2 cellular contexts compared by ENCODE assay signal in the genomic region with DNA sequence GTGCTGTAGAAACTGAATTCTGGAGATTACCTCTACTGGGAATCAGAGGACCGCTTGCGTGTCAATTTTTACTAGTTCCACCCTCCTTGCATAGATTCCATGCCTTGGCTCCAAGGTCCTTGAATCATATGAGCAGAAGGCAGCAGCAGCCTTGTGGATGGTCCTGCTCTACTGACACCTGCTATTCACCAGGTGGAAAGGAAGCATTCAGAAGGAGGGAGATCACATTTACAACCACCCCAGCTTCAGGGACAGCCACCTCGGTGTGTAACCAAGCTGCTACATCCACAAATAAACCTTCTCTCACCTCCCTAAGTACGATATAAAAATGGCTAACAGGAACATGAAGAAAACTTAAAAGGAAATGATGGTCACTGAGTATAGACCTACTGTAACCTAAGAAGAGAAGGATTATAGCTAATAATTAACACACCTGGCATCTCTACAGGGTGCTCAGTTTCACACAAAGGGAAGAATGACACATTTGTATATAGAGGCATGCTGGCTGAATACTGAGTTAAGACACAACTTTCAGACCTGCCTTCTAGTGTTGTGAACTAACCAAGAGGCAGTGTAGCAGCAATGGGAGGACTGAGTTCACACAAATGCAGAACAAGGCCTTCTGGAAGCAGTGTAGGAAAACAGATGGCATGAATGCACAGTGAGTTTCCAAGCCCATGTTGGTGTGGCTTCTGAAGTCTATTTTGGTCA.
TF ChIP-seq lines count a peak whose summit lies in the region.

No MANE protein-coding gene starts in this region.

TF ChIP-seq in WTC11, 78 proteins besides CTCF, POLR2A, EP300 and RAD21 (continued from another document):
- TF ChIP-seq, protein P1, sequence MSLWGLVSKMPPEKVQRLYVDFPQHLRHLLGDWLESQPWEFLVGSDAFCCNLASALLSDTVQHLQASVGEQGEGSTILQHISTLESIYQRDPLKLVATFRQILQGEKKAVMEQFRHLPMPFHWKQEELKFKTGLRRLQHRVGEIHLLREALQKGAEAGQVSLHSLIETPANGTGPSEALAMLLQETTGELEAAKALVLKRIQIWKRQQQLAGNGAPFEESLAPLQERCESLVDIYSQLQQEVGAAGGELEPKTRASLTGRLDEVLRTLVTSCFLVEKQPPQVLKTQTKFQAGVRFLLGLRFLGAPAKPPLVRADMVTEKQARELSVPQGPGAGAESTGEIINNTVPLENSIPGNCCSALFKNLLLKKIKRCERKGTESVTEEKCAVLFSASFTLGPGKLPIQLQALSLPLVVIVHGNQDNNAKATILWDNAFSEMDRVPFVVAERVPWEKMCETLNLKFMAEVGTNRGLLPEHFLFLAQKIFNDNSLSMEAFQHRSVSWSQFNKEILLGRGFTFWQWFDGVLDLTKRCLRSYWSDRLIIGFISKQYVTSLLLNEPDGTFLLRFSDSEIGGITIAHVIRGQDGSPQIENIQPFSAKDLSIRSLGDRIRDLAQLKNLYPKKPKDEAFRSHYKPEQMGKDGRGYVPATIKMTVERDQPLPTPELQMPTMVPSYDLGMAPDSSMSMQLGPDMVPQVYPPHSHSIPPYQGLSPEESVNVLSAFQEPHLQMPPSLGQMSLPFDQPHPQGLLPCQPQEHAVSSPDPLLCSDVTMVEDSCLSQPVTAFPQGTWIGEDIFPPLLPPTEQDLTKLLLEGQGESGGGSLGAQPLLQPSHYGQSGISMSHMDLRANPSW (CRISPR knock-in tag; conservative IDR thresholded peaks at IDR 0.05; ENCODE audit: low read depth) = no peak
- TF ChIP-seq HMGA2 (CRISPR knock-in tag; IDR thresholded peaks at IDR 0.05) = no peak
- TF ChIP-seq ZBTB21 (CRISPR knock-in tag; IDR thresholded peaks at IDR 0.05; ENCODE audit: borderline replicate concordance) = no peak
- no peak for TF ChIP-seq ZNF263 (CRISPR knock-in tag; IDR thresholded peaks at IDR 0.05; ENCODE audit: low read depth)
- no peak for TF ChIP-seq EMX1 (CRISPR knock-in tag; IDR thresholded peaks at IDR 0.05)
- TF ChIP-seq, protein P2, sequence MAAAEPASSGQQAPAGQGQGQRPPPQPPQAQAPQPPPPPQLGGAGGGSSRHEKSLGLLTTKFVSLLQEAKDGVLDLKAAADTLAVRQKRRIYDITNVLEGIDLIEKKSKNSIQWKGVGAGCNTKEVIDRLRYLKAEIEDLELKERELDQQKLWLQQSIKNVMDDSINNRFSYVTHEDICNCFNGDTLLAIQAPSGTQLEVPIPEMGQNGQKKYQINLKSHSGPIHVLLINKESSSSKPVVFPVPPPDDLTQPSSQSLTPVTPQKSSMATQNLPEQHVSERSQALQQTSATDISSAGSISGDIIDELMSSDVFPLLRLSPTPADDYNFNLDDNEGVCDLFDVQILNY (CRISPR knock-in tag; IDR thresholded peaks at IDR 0.05) = no peak
- TF ChIP-seq NFE2L1 (CRISPR knock-in tag; IDR thresholded peaks at IDR 0.05) = no peak
- no peak for TF ChIP-seq JAZF1 (CRISPR knock-in tag; IDR thresholded peaks at IDR 0.05)
- no peak for TF ChIP-seq MXD4 (CRISPR knock-in tag; IDR thresholded peaks at IDR 0.05; ENCODE audit: borderline replicate concordance)
- TF ChIP-seq, protein P3, sequence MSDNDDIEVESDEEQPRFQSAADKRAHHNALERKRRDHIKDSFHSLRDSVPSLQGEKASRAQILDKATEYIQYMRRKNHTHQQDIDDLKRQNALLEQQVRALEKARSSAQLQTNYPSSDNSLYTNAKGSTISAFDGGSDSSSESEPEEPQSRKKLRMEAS (CRISPR knock-in tag; IDR thresholded peaks at IDR 0.05) = no peak
- TF ChIP-seq PRRX2 (CRISPR knock-in tag; IDR thresholded peaks at IDR 0.05) = no peak
- no peak for TF ChIP-seq ZNF396 (CRISPR knock-in tag; IDR thresholded peaks at IDR 0.05; ENCODE audit: borderline replicate concordance)
- TF ChIP-seq, protein P4, sequence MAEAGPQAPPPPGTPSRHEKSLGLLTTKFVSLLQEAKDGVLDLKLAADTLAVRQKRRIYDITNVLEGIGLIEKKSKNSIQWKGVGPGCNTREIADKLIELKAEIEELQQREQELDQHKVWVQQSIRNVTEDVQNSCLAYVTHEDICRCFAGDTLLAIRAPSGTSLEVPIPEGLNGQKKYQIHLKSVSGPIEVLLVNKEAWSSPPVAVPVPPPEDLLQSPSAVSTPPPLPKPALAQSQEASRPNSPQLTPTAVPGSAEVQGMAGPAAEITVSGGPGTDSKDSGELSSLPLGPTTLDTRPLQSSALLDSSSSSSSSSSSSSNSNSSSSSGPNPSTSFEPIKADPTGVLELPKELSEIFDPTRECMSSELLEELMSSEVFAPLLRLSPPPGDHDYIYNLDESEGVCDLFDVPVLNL (CRISPR knock-in tag; IDR thresholded peaks at IDR 0.05; ENCODE audit: borderline replicate concordance, low read depth) = no peak

TF ChIP-seq in liver, 16 proteins besides CTCF, POLR2A, EP300 and RAD21 (continued from another document):
- TF ChIP-seq, protein P5, sequence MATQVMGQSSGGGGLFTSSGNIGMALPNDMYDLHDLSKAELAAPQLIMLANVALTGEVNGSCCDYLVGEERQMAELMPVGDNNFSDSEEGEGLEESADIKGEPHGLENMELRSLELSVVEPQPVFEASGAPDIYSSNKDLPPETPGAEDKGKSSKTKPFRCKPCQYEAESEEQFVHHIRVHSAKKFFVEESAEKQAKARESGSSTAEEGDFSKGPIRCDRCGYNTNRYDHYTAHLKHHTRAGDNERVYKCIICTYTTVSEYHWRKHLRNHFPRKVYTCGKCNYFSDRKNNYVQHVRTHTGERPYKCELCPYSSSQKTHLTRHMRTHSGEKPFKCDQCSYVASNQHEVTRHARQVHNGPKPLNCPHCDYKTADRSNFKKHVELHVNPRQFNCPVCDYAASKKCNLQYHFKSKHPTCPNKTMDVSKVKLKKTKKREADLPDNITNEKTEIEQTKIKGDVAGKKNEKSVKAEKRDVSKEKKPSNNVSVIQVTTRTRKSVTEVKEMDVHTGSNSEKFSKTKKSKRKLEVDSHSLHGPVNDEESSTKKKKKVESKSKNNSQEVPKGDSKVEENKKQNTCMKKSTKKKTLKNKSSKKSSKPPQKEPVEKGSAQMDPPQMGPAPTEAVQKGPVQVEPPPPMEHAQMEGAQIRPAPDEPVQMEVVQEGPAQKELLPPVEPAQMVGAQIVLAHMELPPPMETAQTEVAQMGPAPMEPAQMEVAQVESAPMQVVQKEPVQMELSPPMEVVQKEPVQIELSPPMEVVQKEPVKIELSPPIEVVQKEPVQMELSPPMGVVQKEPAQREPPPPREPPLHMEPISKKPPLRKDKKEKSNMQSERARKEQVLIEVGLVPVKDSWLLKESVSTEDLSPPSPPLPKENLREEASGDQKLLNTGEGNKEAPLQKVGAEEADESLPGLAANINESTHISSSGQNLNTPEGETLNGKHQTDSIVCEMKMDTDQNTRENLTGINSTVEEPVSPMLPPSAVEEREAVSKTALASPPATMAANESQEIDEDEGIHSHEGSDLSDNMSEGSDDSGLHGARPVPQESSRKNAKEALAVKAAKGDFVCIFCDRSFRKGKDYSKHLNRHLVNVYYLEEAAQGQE (IDR thresholded peaks at IDR 0.05) = no peak
- peak; percentile 5 for TF ChIP-seq FOXA2 (IDR thresholded peaks at IDR 0.05)
TF ChIP-seq in liver: peak in this region for 2.
